In genomic region chr21:33947451-33948095, GRCh38 we compare ENCODE assay signal across 8 cellular contexts. TPM values are rescaled to one million over a fixed set of nuclear protein-coding genes. Genes with fewer than 3 reads are reported as not detected.
A peak's percentile ranks its signal among the peaks of the same experiment; 100 is the strongest.
DNase-seq lines count a peak whose midpoint lies in the region; ATAC-seq, FAIRE-seq and TF ChIP-seq lines count a peak whose summit lies in the region.

No MANE protein-coding gene starts in this region.

- CTCF ChIA-PET in mammary epithelial cell (lab: Charles Lee; ENCODE audit: low non-redundant PET), result interaction anchor here (0.9 kb wide), 1 partner anchor 21 kb away, joined by 6 read pairs; no protein-coding TSS in a partner anchor

- H3K36me3 ChIP-seq in mammary epithelial cell (ENCODE audit: insufficient read depth, low read length), result no peaks in the 10 kb centered on the region

- peak; percentile 88 for FAIRE-seq in GM12891 (lab: Jason Lieb, UNC)

- peak overlapping the region; percentile 74 for H3K9ac ChIP-seq in mammary epithelial cell (ENCODE audit: insufficient read depth, low read length)

- dilution Hi-C loops in mammary epithelial cell (cut with HindIII; ENCODE audit: low sequenced_read_pairs), result no loop called here

- H4K20me1 ChIP-seq in mammary epithelial cell (ENCODE audit: insufficient read depth, low read length), result no peaks in the 10 kb centered on the region

- H3K4me2 ChIP-seq in mammary epithelial cell (ENCODE audit: insufficient read depth, low read depth, low read length), result peak overlapping the region; percentile 81

- 4% methylated on average over 9 of the region's 9 CpGs for WGBS in mammary epithelial cell (ENCODE audit: low coverage, missing lambda C conversion rate)

- H3K4me1 ChIP-seq in mammary epithelial cell (ENCODE audit: insufficient read depth, low read length), result peaks cover 25% of the 10 kb centered on the region

- H3K27ac ChIP-seq in VCaP (peak overlapping the region; percentile 92), mammary epithelial cell (ENCODE audit: insufficient read depth, low read depth, low read length) (peak overlapping the region; percentile 93)

- no peaks in the 10 kb centered on the region for H3K9me3 ChIP-seq in mammary epithelial cell (replicated peaks; ENCODE audit: insufficient read depth, low read length)

- peak overlapping the region; percentile 30 to 39 (median 37) for H3K4me3 ChIP-seq in mammary epithelial cell (replicated peaks in 1 of 3; ENCODE audit: insufficient read depth in 1 of 3, low read depth in 2 of 3, low read length in 3 of 3)

- H3K79me2 ChIP-seq in mammary epithelial cell (ENCODE audit: insufficient read depth, low read length), result no peaks in the 10 kb centered on the region

- in situ Hi-C loops in mammary epithelial cell (cut with MboI; ENCODE audit: low sequenced_read_pairs in 2 of 2), result no loop called here

- peak overlapping the region; percentile 67 for H2AFZ ChIP-seq in mammary epithelial cell (ENCODE audit: low read depth, low read length)

- DNase-seq in GM12891 (ENCODE audit: insufficient read length, low spot score) (no peak), NCI-H128 (lab: John Stamatoyannopoulos, UW; ENCODE audit: unreplicated experiment) (peak; percentile 57), mammary epithelial cell (peak; percentile 98), islet precursor cell (peak; percentile 97), NCI-H187 treated with DMSO at 0.1 percent for 48 hours (lab: John Stamatoyannopoulos, UW) (no peak)
- peak; percentile 76 to 87 for DNase-seq in stimulated activated CD4-positive, alpha-beta T cell treated with anti-CD3 and anti-CD28 coated beads, Interleukin-15, amount 100 ng/mL, for 48 hours (ENCODE audit: low read depth in 2 of 2)

- BruUV-seq in mammary epithelial cell (replicated peaks; lab: Mats Ljungman, UMichigan), result no TSS peak

- intact Hi-C loops in mammary epithelial cell (cut with micrococcal nuclease), result loop anchor here (1.0 to 5.0 kb wide), 3 partner anchors 21 to 125 kb away; partner anchors contain the start of genes MRPS6 and SLC5A3

- no peak for TF ChIP-seq CTCF in VCaP (conservative IDR thresholded peaks at IDR 0.05)
- no peak for TF ChIP-seq CTCF in mammary epithelial cell (conservative IDR thresholded peaks at IDR 0.05 in 1 of 2, IDR thresholded peaks at IDR 0.05 in 1 of 2; ENCODE audit: extremely low read depth in 1 of 2, insufficient read depth in 1 of 2, low read depth in 1 of 2, low read length in 2 of 2)

- peak; percentile 11; the same call in 1 of the 2 replicates for TF ChIP-seq POLR2A in GM12891 (IDR thresholded peaks at IDR 0.05; ENCODE audit: low read depth, low read length)

- peak; percentile 54 for ATAC-seq in HG02763 (IDR thresholded peaks at IDR 0.05; ENCODE audit: unreplicated experiment)

- H3K27me3 ChIP-seq in mammary epithelial cell (ENCODE audit: insufficient read depth, low read length), result no peaks in the 10 kb centered on the region

TF ChIP-seq in GM12891, 5 proteins besides CTCF, POLR2A, EP300 and RAD21:
- TF ChIP-seq POLR2AphosphoS5 (IDR thresholded peaks at IDR 0.05; ENCODE audit: low read depth, low read length) (0 out of 2 replicates have a peak, but pooled peaks have one; percentile 27), TAF1 (IDR thresholded peaks at IDR 0.05; ENCODE audit: low read depth, low read length) (peak; percentile 48; the same call in 1 of the 2 replicates), POU2F2 (IDR thresholded peaks at IDR 0.05; ENCODE audit: low read depth, low read length) (peak; percentile 30; the same call in 1 of the 2 replicates), PAX5 (IDR thresholded peaks at IDR 0.05; ENCODE audit: insufficient read depth, low read length, severe bottlenecking) (no peak), SPI1 (IDR thresholded peaks at IDR 0.05; ENCODE audit: low read depth, low read length) (no peak)

RNA-seq across cellular contexts. Expression of gene ATP5PO, which starts 32.0 kb away (rescaled TPM):
- polyA plus RNA-seq in GM12891 (2012; ENCODE audit: low read depth, missing spikeins), result 368 TPM
- total RNA-seq in mammary epithelial cell, result 100 to 1,000 TPM in 1 of 2 donors, 10 to 100 TPM in 1; 84.7 to 157 TPM
- 218 TPM for polyA plus RNA-seq in mammary epithelial cell
- 150 TPM for polyA minus RNA-seq in mammary epithelial cell

Comparison
In these comparisons a context has a peak if more than half of its experiments do, and no peak if none do; other contexts are left out.
1. DNase-seq: peak in NCI-H128 (single experiment), mammary epithelial cell (single experiment), islet precursor cell (single experiment) and stimulated activated CD4-positive, alpha-beta T cell treated with anti-CD3 and anti-CD28 coated beads, Interleukin-15, amount 100 ng/mL, for 48 hours (2 of 2); none in GM12891 (single experiment) and NCI-H187 treated with DMSO at 0.1 percent for 48 hours (single experiment).